In genomic region chr20:6121504-6121903, GRCh38 we compare ENCODE assay signal across 19 cellular contexts. TPM values are rescaled to one million over a fixed set of nuclear protein-coding genes. Genes with fewer than 3 reads are reported as not detected.
DNase-seq lines count a peak whose midpoint lies in the region; ATAC-seq and TF ChIP-seq lines count a peak whose summit lies in the region.
"Had no signal": no experiment of that assay in that cellular context is flagged by ENCODE, and none has a peak within 500 bp of the region (broad histone marks: within the 10 kb centered on the region; RNA-seq: fewer than 3 reads in every experiment).

No MANE protein-coding gene starts in this region.

- no peaks in the 10 kb centered on the region for H3K27me3 ChIP-seq in HCT116 (ENCODE audit: insufficient read depth, low read length)
- peaks cover 62% of the 10 kb centered on the region for H3K27me3 ChIP-seq in gastroesophageal sphincter
- H3K27me3 ChIP-seq in neuronal stem cell (ENCODE audit: control insufficient read depth in 3 of 3, insufficient read depth in 3 of 3, low read depth in 1 of 3, low read length in 3 of 3), result peaks cover 0 to 42% (median 18%) of the 10 kb centered on the region in 3 experiments
- H3K27me3 ChIP-seq: Peyer's patch had no signal

- RAD21 ChIA-PET in HCT116 (lab: Charles Lee; ENCODE audit: low non-redundant PET in 1 of 2, low total read pairs in 2 of 2, uncharacterized antibody in 2 of 2, unreplicated experiment in 2 of 2), result no interaction called here

- WGBS in gastroesophageal sphincter (ENCODE audit: low coverage in 1 of 2), 2 donors, result 73 to 97% methylated on average over 2 of the region's 2 CpGs
- WGBS in neuronal stem cell (ENCODE audit: extremely low coverage in 2 of 2, insufficient read length in 2 of 2, insufficient replicate concordance in 1 of 2), 2 donors, result no CpG with 5 or more reads among the region's 2 CpGs

- no peaks in the 10 kb centered on the region for H3K9me2 ChIP-seq in HCT116 (ENCODE audit: insufficient read depth)

- no peak overlapping the region for H2BK12ac ChIP-seq in neuronal stem cell (ENCODE audit: low read length)

- H3K18ac ChIP-seq in neuronal stem cell (ENCODE audit: low read length), result no peak overlapping the region

- no peak overlapping the region for H4K91ac ChIP-seq in neuronal stem cell (ENCODE audit: low read depth, low read length, poor library complexity)

- H3K4me2 ChIP-seq in HCT116 (ENCODE audit: low read length) (peak overlapping the region; percentile 90), neuronal stem cell (ENCODE audit: insufficient read depth, low read length, poor library complexity, severe bottlenecking) (no peak overlapping the region)

- H2BK15ac ChIP-seq in neuronal stem cell (ENCODE audit: low read length), result no peak overlapping the region

- H3K4me3 ChIP-seq in HCT116 (replicated peaks in 1 of 2; ENCODE audit: low read depth in 1 of 2, low read length in 2 of 2), result peak overlapping the region; percentile 81 to 82
- peak overlapping the region; percentile 72 for H3K4me3 ChIP-seq in fibroblast of the aortic adventitia (ENCODE audit: low read depth, low read length)
- H3K4me3 ChIP-seq in skin epidermis, result peak overlapping the region in 4 of 7 experiments; percentile 40 to 59 (median 52)
- H3K4me3 ChIP-seq in gastroesophageal sphincter, result no peak overlapping the region
- H3K4me3 ChIP-seq in neuronal stem cell (ENCODE audit: low read length in 2 of 2), result no peak overlapping the region

- H2BK120ac ChIP-seq in neuronal stem cell (ENCODE audit: low read depth, low read length), result no peak overlapping the region

- TF ChIP-seq CTCF in HCT116 (IDR thresholded peaks at IDR 0.05 in 2 of 3, conservative IDR thresholded peaks at IDR 0.05 in 1 of 3; ENCODE audit: borderline replicate concordance in 1 of 3, insufficient read depth in 1 of 3, low read depth in 2 of 3, low read length in 2 of 3) (no peak), fibroblast of the aortic adventitia (IDR thresholded peaks at IDR 0.05; ENCODE audit: insufficient read depth, low read length) (no peak), gastroesophageal sphincter (IDR thresholded peaks at IDR 0.05) (no peak)

- H3K36me3 ChIP-seq in HCT116 (ENCODE audit: control insufficient read depth in 1 of 2, insufficient read depth in 2 of 2, low read length in 2 of 2), result peaks cover 6 to 21% of the 10 kb centered on the region in 2 experiments; a peak in 3 of 4 replicates
- H3K36me3 ChIP-seq in gastroesophageal sphincter, result no peaks in the 10 kb centered on the region
- no peaks in the 10 kb centered on the region for H3K36me3 ChIP-seq in neuronal stem cell (replicated peaks in 1 of 2; ENCODE audit: control insufficient read depth in 2 of 2, insufficient read depth in 2 of 2, low read length in 2 of 2)
- H3K36me3 ChIP-seq: Peyer's patch, tibial artery had no signal

- intact Hi-C loops in HCT116 (cut with micrococcal nuclease), result no loop called here

- TF ChIP-seq RAD21 in HCT116 (IDR thresholded peaks at IDR 0.05; ENCODE audit: low read depth), result no peak

- H3K9ac ChIP-seq in HCT116 (ENCODE audit: low read length), result peak overlapping the region; percentile 82
- H3K9ac ChIP-seq in neuronal stem cell (ENCODE audit: low read depth, low read length, poor library complexity), result no peak overlapping the region

- H2AFZ ChIP-seq in HCT116 (ENCODE audit: low read depth, low read length, poor library complexity, severe bottlenecking) (no peak overlapping the region), neuronal stem cell (ENCODE audit: low read length) (no peak overlapping the region)

- no peak overlapping the region for H2BK5ac ChIP-seq in neuronal stem cell (ENCODE audit: low read length)

- H3K79me2 ChIP-seq in HCT116 (ENCODE audit: insufficient read depth, low read length), result peaks cover 26% of the 10 kb centered on the region

- CTCF ChIA-PET in HCT116 (lab: Charles Lee), result no interaction called here

- H3K79me1 ChIP-seq in neuronal stem cell (ENCODE audit: low read depth, low read length), result no peaks in the 10 kb centered on the region

- no peaks in the 10 kb centered on the region for H4K20me1 ChIP-seq in HCT116 (ENCODE audit: insufficient read depth)

- H3K9me3 ChIP-seq in HCT116 (ENCODE audit: control insufficient read depth in 1 of 2, insufficient read depth in 1 of 2, low read depth in 1 of 2, low read length in 2 of 2), result no peaks in the 10 kb centered on the region
- H3K9me3 ChIP-seq in gastroesophageal sphincter, result no peaks in the 10 kb centered on the region
- no peaks in the 10 kb centered on the region for H3K9me3 ChIP-seq in neuronal stem cell (replicated peaks in 1 of 2; ENCODE audit: control insufficient read depth in 2 of 2, insufficient read depth in 1 of 2, low read depth in 1 of 2, low read length in 2 of 2)
- H3K9me3 ChIP-seq: Peyer's patch, tibial artery had no signal

- no peak overlapping the region for H3K4ac ChIP-seq in neuronal stem cell (ENCODE audit: low read length)

- H3K23ac ChIP-seq in neuronal stem cell (ENCODE audit: low read depth, low read length, poor library complexity), result no peak overlapping the region

- TF ChIP-seq EP300 in gastroesophageal sphincter (IDR thresholded peaks at IDR 0.05), result no peak

- no peak overlapping the region for H3K14ac ChIP-seq in neuronal stem cell (ENCODE audit: low read length)

- no peak for DNase-seq in HCT116 (ENCODE audit: low read depth, low spot score)
- peak; percentile 18 for DNase-seq in RKO (ENCODE audit: low spot score)
- DNase-seq in fibroblast of the aortic adventitia (ENCODE audit: low read depth), result no peak
- no peak for DNase-seq in neuronal stem cell (ENCODE audit: low spot score)
- no peak for DNase-seq in activated T-cell treated with anti-CD3 and anti-CD28 coated beads, Interleukin-2, amount 50 U/mL, for 1 hour
- no peak for DNase-seq in T1000 (lab: John Stamatoyannopoulos, UW)
- DNase-seq: activated gamma-delta T cell treated with Interleukin-2 at 50 U/mL for 16 hours, aorta, glutamatergic neuron, KG1, NCI-H2171, NCI-H82, occipital lobe, Peyer's patch, SW 1271, tibial artery had no signal

- H3K27ac ChIP-seq in HCT116 (ENCODE audit: low read depth, low read length) (peak overlapping the region; percentile 92; the same call in 1 of the 2 replicates), skin epidermis (peak overlapping the region in 4 of 21 experiments; percentile 19 to 94 (median 75)), gastroesophageal sphincter (no peak overlapping the region), neuronal stem cell (replicated peaks; ENCODE audit: low read length) (no peak overlapping the region)
- H3K27ac ChIP-seq: tibial artery had no signal

- H2AK5ac ChIP-seq in neuronal stem cell (ENCODE audit: low read depth, low read length), result no peak overlapping the region

- no peak overlapping the region for H4K8ac ChIP-seq in neuronal stem cell (ENCODE audit: low read depth, low read length)

- TF ChIP-seq POLR2A in HCT116 (IDR thresholded peaks at IDR 0.05; ENCODE audit: borderline replicate concordance, extremely low read depth, insufficient read depth, insufficient read length) (no peak), gastroesophageal sphincter (IDR thresholded peaks at IDR 0.05) (no peak)

- no TSS peak for BruUV-seq in HCT116 (replicated peaks; lab: Mats Ljungman, UMichigan)

- no peak for ATAC-seq in HCT116
- no peak for ATAC-seq in gastroesophageal sphincter

- POLR2A ChIA-PET in HCT116 (lab: Charles Lee), result interaction anchor here (1.4 kb wide), 1 partner anchor 10 kb away, joined by 4 read pairs; no protein-coding TSS in a partner anchor

- H3K4me1 ChIP-seq in HCT116 (ENCODE audit: control insufficient read depth in 1 of 2, insufficient read depth in 2 of 2, low read length in 2 of 2) (peaks cover 19 to 34% of the 10 kb centered on the region in 2 experiments), gastroesophageal sphincter (peaks cover 0 to 16% (median 3%) of the 10 kb centered on the region in 3 donors), neuronal stem cell (ENCODE audit: control insufficient read depth in 2 of 2, insufficient read depth in 1 of 2, low read depth in 1 of 2, low read length in 2 of 2) (peaks cover 3 to 7% of the 10 kb centered on the region in 2 donors)

TF ChIP-seq in HCT116, 20 proteins besides CTCF, POLR2A, EP300 and RAD21 (continues in another document):
- TF ChIP-seq EZH2phosphoT487 (IDR thresholded peaks at IDR 0.05; ENCODE audit: borderline replicate concordance) (no peak), EGR1 (IDR thresholded peaks at IDR 0.05; ENCODE audit: low read depth) (no peak), EZH2 (IDR thresholded peaks at IDR 0.05) (no peak), ZBTB33 (IDR thresholded peaks at IDR 0.05; ENCODE audit: extremely low read depth, insufficient replicate concordance, low read length) (no peak), JUND (IDR thresholded peaks at IDR 0.05) (no peak), ZNF274 (IDR thresholded peaks at IDR 0.05; ENCODE audit: low read depth, low read length) (no peak), ELF1 (IDR thresholded peaks at IDR 0.05; ENCODE audit: borderline replicate concordance, low read depth) (no peak), CBX3 (IDR thresholded peaks at IDR 0.05; ENCODE audit: low read depth) (no peak), ZFX (IDR thresholded peaks at IDR 0.05) (no peak), SP1 (IDR thresholded peaks at IDR 0.05; ENCODE audit: low read depth) (no peak), ATF3 (IDR thresholded peaks at IDR 0.05) (no peak), CEBPB (IDR thresholded peaks at IDR 0.05; ENCODE audit: low read depth) (no peak)

RNA-seq across cellular contexts. Expression of gene FERMT1, which starts 1.3 kb away (rescaled TPM):
- total RNA-seq in HCT116 (2021; ENCODE audit: unreplicated experiment) (34.9 TPM), fibroblast of the aortic adventitia (ENCODE audit: low replicate concordance) (2.9 and 8.8 TPM in 2 replicates), gastroesophageal sphincter (1 to 10 TPM in 2 of 4 donors, under 1 TPM in 2; 0.16 to 2.2 (median 1.0) TPM)
- 17.0 and 25.4 TPM in 2 replicates for polyA plus RNA-seq in HCT116 (2012)
- 0.60 TPM for polyA plus RNA-seq in neuronal stem cell (2013, experiment 1 of 2)
- polyA plus RNA-seq in neuronal stem cell (2013, experiment 2 of 2), result 1.1 TPM
- total RNA-seq: skeletal muscle tissue had no signal

Comparison
In these comparisons a context has a peak if more than half of its experiments do, and no peak if none do; other contexts are left out.
1. H3K4me3 ChIP-seq: peak in HCT116 (2 of 2), fibroblast of the aortic adventitia (single experiment) and skin epidermis (4 of 7); none in gastroesophageal sphincter (0 of 2) and neuronal stem cell (0 of 2).